9 cellular contexts compared by ENCODE assay signal in genomic region chr4:151677193-151677592, GRCh38.
"Had no signal": no experiment of that assay in that cellular context is flagged by ENCODE, and none has a peak within 500 bp of the region (broad histone marks: within the 10 kb centered on the region; RNA-seq: fewer than 3 reads in every experiment).

No MANE protein-coding gene starts in this region.

- DNase-seq: H9, HCEC 1CT, HFFc6, KG1 had no signal

- H2AFZ ChIP-seq: GM23338 had no signal

- FAIRE-seq: H1, H54, HepG2 had no signal

- ATAC-seq: GM23338, HepG2 had no signal

- H3K27ac ChIP-seq: HL-60 had no signal

- H3K4me2 ChIP-seq: GM23338 had no signal

- H3K4me3 ChIP-seq: GM23338 had no signal
